1 cellular context compared by ENCODE assay signal in the genomic region with DNA sequence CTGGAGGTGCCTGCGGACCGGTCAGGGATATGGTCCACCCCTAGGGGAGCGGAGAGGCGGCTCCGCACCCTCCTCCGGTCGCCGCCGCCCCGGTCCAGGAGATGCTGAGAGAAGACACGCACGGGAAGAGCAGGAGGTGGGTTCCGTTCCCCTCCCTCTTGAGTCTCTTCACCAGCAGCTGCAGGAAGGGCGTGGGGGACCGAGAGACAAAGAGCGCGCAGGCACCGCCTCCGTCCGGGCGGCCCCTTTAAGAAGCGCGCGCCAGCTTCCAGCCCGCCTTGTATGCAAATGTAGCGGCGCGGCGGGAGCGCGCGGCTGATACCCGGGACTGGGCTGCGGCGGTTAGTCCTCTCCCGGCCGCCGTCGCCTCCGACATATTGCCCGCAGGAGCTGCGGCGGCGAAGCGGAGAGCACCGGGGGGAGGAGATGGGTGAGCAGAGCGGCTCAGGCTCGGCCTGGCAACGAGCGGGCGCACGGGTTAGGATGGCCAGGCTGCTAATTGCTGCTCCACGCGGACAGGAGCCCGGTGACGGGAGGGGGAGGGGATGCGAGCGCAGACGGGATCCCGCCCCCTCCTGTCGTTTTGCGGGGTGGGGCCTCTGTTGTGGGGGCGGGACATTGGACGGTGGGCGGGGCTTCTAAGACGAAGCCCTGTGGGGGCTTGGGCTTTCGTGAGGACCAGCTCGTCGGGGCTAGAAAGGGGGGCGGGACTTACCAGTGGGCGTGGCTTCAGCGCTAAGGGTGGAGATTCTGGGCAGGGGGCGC.
A peak's percentile ranks its signal among the peaks of the same experiment; 100 is the strongest.
TF ChIP-seq lines count a peak whose summit lies in the region.

A gene (plus strand): TSS at position 318 of the 765 bp plus-strand sequence. CDS start 109 bp downstream, at position 427.

TF ChIP-seq in HepG2, 621 proteins besides CTCF, POLR2A, EP300 and RAD21 (continued from another document and continues in another):
- peak; percentile 93; the same call in 1 of the 2 replicates for TF ChIP-seq ZNF333 (CRISPR knock-in tag; IDR thresholded peaks at IDR 0.05; ENCODE audit: borderline replicate concordance)
- TF ChIP-seq, protein P1, sequence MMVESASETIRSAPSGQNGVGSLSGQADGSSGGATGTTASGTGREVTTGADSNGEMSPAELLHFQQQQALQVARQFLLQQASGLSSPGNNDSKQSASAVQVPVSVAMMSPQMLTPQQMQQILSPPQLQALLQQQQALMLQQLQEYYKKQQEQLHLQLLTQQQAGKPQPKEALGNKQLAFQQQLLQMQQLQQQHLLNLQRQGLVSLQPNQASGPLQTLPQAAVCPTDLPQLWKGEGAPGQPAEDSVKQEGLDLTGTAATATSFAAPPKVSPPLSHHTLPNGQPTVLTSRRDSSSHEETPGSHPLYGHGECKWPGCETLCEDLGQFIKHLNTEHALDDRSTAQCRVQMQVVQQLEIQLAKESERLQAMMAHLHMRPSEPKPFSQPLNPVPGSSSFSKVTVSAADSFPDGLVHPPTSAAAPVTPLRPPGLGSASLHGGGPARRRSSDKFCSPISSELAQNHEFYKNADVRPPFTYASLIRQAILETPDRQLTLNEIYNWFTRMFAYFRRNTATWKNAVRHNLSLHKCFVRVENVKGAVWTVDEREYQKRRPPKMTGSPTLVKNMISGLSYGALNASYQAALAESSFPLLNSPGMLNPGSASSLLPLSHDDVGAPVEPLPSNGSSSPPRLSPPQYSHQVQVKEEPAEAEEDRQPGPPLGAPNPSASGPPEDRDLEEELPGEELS (CRISPR knock-in tag; IDR thresholded peaks at IDR 0.05): no peak
- TF ChIP-seq, protein P2, sequence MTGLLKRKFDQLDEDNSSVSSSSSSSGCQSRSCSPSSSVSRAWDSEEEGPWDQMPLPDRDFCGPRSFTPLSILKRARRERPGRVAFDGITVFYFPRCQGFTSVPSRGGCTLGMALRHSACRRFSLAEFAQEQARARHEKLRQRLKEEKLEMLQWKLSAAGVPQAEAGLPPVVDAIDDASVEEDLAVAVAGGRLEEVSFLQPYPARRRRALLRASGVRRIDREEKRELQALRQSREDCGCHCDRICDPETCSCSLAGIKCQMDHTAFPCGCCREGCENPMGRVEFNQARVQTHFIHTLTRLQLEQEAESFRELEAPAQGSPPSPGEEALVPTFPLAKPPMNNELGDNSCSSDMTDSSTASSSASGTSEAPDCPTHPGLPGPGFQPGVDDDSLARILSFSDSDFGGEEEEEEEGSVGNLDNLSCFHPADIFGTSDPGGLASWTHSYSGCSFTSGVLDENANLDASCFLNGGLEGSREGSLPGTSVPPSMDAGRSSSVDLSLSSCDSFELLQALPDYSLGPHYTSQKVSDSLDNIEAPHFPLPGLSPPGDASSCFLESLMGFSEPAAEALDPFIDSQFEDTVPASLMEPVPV (CRISPR knock-in tag; IDR thresholded peaks at IDR 0.05): peak; percentile 83
- TF ChIP-seq, protein P3, sequence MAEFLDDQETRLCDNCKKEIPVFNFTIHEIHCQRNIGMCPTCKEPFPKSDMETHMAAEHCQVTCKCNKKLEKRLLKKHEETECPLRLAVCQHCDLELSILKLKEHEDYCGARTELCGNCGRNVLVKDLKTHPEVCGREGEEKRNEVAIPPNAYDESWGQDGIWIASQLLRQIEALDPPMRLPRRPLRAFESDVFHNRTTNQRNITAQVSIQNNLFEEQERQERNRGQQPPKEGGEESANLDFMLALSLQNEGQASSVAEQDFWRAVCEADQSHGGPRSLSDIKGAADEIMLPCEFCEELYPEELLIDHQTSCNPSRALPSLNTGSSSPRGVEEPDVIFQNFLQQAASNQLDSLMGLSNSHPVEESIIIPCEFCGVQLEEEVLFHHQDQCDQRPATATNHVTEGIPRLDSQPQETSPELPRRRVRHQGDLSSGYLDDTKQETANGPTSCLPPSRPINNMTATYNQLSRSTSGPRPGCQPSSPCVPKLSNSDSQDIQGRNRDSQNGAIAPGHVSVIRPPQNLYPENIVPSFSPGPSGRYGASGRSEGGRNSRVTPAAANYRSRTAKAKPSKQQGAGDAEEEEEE (CRISPR knock-in tag; IDR thresholded peaks at IDR 0.05; ENCODE audit: borderline replicate concordance): no peak
- 0 out of 2 replicates have a peak, but pooled peaks have one; percentile 19 for TF ChIP-seq ZBTB7A (CRISPR knock-in tag; IDR thresholded peaks at IDR 0.05)
- no peak for TF ChIP-seq NONO (IDR thresholded peaks at IDR 0.05)
- peak; percentile 91 for TF ChIP-seq NONO (CRISPR knock-in tag; conservative IDR thresholded peaks at IDR 0.05)
- TF ChIP-seq FOXK1 (CRISPR knock-in tag; IDR thresholded peaks at IDR 0.05; ENCODE audit: borderline replicate concordance, low read depth): peak; percentile 32; the same call in 1 of the 2 replicates
- no peak for TF ChIP-seq CREM (IDR thresholded peaks at IDR 0.05)
- TF ChIP-seq CREM (CRISPR knock-in tag; IDR thresholded peaks at IDR 0.05): no peak
- no peak for TF ChIP-seq MZF1 (CRISPR knock-in tag; IDR thresholded peaks at IDR 0.05; ENCODE audit: borderline replicate concordance)
- TF ChIP-seq, protein P4, sequence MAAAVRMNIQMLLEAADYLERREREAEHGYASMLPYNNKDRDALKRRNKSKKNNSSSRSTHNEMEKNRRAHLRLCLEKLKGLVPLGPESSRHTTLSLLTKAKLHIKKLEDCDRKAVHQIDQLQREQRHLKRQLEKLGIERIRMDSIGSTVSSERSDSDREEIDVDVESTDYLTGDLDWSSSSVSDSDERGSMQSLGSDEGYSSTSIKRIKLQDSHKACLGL (CRISPR knock-in tag; IDR thresholded peaks at IDR 0.05): peak; percentile 71
- TF ChIP-seq HES4 (CRISPR knock-in tag; IDR thresholded peaks at IDR 0.05; ENCODE audit: borderline replicate concordance): no peak
- TF ChIP-seq, protein P5, sequence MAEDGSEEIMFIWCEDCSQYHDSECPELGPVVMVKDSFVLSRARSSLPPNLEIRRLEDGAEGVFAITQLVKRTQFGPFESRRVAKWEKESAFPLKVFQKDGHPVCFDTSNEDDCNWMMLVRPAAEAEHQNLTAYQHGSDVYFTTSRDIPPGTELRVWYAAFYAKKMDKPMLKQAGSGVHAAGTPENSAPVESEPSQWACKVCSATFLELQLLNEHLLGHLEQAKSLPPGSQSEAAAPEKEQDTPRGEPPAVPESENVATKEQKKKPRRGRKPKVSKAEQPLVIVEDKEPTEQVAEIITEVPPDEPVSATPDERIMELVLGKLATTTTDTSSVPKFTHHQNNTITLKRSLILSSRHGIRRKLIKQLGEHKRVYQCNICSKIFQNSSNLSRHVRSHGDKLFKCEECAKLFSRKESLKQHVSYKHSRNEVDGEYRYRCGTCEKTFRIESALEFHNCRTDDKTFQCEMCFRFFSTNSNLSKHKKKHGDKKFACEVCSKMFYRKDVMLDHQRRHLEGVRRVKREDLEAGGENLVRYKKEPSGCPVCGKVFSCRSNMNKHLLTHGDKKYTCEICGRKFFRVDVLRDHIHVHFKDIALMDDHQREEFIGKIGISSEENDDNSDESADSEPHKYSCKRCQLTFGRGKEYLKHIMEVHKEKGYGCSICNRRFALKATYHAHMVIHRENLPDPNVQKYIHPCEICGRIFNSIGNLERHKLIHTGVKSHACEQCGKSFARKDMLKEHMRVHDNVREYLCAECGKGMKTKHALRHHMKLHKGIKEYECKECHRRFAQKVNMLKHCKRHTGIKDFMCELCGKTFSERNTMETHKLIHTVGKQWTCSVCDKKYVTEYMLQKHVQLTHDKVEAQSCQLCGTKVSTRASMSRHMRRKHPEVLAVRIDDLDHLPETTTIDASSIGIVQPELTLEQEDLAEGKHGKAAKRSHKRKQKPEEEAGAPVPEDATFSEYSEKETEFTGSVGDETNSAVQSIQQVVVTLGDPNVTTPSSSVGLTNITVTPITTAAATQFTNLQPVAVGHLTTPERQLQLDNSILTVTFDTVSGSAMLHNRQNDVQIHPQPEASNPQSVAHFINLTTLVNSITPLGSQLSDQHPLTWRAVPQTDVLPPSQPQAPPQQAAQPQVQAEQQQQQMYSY (CRISPR knock-in tag; IDR thresholded peaks at IDR 0.05): 0 out of 2 replicates have a peak, but pooled peaks have one; percentile 32
- TF ChIP-seq ZBTB3 (CRISPR knock-in tag; IDR thresholded peaks at IDR 0.05; ENCODE audit: borderline replicate concordance, low read depth): 0 out of 2 replicates have a peak, but pooled peaks have one; percentile 33
- TF ChIP-seq ZNF225 (CRISPR knock-in tag; IDR thresholded peaks at IDR 0.05): no peak
- no peak for TF ChIP-seq ZNF615 (CRISPR knock-in tag; IDR thresholded peaks at IDR 0.05; ENCODE audit: borderline replicate concordance)
- TF ChIP-seq, protein P6, sequence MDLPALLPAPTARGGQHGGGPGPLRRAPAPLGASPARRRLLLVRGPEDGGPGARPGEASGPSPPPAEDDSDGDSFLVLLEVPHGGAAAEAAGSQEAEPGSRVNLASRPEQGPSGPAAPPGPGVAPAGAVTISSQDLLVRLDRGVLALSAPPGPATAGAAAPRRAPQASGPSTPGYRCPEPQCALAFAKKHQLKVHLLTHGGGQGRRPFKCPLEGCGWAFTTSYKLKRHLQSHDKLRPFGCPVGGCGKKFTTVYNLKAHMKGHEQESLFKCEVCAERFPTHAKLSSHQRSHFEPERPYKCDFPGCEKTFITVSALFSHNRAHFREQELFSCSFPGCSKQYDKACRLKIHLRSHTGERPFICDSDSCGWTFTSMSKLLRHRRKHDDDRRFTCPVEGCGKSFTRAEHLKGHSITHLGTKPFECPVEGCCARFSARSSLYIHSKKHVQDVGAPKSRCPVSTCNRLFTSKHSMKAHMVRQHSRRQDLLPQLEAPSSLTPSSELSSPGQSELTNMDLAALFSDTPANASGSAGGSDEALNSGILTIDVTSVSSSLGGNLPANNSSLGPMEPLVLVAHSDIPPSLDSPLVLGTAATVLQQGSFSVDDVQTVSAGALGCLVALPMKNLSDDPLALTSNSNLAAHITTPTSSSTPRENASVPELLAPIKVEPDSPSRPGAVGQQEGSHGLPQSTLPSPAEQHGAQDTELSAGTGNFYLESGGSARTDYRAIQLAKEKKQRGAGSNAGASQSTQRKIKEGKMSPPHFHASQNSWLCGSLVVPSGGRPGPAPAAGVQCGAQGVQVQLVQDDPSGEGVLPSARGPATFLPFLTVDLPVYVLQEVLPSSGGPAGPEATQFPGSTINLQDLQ (CRISPR knock-in tag; IDR thresholded peaks at IDR 0.05): no peak
- peak; percentile 70; the same call in 1 of the 2 replicates for TF ChIP-seq ZNF709 (CRISPR knock-in tag; IDR thresholded peaks at IDR 0.05)
- no peak for TF ChIP-seq SMARCE1 (IDR thresholded peaks at IDR 0.05; ENCODE audit: borderline replicate concordance)
- no peak for TF ChIP-seq SMAD1 (CRISPR knock-in tag; IDR thresholded peaks at IDR 0.05; ENCODE audit: borderline replicate concordance, low read depth)
- no peak for TF ChIP-seq ZNF484 (CRISPR knock-in tag; IDR thresholded peaks at IDR 0.05; ENCODE audit: borderline replicate concordance, low read depth)
- TF ChIP-seq MED8 (CRISPR knock-in tag; IDR thresholded peaks at IDR 0.05; ENCODE audit: insufficient replicate concordance): peak; percentile 59
- no peak for TF ChIP-seq GPN1 (CRISPR knock-in tag; IDR thresholded peaks at IDR 0.05; ENCODE audit: borderline replicate concordance)
- TF ChIP-seq ZNF224 (CRISPR knock-in tag; IDR thresholded peaks at IDR 0.05): no peak
- no peak for TF ChIP-seq NFE2L2 (IDR thresholded peaks at IDR 0.05; ENCODE audit: low read length)
- TF ChIP-seq ZNF547 (CRISPR knock-in tag; IDR thresholded peaks at IDR 0.05): peak; percentile 93
- 0 out of 2 replicates have a peak, but pooled peaks have one; percentile 15 for TF ChIP-seq ZNF101 (CRISPR knock-in tag; IDR thresholded peaks at IDR 0.05; ENCODE audit: borderline replicate concordance, low read depth)
- TF ChIP-seq, protein P7, sequence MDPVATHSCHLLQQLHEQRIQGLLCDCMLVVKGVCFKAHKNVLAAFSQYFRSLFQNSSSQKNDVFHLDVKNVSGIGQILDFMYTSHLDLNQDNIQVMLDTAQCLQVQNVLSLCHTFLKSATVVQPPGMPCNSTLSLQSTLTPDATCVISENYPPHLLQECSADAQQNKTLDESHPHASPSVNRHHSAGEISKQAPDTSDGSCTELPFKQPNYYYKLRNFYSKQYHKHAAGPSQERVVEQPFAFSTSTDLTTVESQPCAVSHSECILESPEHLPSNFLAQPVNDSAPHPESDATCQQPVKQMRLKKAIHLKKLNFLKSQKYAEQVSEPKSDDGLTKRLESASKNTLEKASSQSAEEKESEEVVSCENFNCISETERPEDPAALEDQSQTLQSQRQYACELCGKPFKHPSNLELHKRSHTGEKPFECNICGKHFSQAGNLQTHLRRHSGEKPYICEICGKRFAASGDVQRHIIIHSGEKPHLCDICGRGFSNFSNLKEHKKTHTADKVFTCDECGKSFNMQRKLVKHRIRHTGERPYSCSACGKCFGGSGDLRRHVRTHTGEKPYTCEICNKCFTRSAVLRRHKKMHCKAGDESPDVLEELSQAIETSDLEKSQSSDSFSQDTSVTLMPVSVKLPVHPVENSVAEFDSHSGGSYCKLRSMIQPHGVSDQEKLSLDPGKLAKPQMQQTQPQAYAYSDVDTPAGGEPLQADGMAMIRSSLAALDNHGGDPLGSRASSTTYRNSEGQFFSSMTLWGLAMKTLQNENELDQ (CRISPR knock-in tag; IDR thresholded peaks at IDR 0.05; ENCODE audit: borderline replicate concordance): no peak
- TF ChIP-seq DMAP1 (CRISPR knock-in tag; IDR thresholded peaks at IDR 0.05): peak; percentile 67
- TF ChIP-seq, protein P8, sequence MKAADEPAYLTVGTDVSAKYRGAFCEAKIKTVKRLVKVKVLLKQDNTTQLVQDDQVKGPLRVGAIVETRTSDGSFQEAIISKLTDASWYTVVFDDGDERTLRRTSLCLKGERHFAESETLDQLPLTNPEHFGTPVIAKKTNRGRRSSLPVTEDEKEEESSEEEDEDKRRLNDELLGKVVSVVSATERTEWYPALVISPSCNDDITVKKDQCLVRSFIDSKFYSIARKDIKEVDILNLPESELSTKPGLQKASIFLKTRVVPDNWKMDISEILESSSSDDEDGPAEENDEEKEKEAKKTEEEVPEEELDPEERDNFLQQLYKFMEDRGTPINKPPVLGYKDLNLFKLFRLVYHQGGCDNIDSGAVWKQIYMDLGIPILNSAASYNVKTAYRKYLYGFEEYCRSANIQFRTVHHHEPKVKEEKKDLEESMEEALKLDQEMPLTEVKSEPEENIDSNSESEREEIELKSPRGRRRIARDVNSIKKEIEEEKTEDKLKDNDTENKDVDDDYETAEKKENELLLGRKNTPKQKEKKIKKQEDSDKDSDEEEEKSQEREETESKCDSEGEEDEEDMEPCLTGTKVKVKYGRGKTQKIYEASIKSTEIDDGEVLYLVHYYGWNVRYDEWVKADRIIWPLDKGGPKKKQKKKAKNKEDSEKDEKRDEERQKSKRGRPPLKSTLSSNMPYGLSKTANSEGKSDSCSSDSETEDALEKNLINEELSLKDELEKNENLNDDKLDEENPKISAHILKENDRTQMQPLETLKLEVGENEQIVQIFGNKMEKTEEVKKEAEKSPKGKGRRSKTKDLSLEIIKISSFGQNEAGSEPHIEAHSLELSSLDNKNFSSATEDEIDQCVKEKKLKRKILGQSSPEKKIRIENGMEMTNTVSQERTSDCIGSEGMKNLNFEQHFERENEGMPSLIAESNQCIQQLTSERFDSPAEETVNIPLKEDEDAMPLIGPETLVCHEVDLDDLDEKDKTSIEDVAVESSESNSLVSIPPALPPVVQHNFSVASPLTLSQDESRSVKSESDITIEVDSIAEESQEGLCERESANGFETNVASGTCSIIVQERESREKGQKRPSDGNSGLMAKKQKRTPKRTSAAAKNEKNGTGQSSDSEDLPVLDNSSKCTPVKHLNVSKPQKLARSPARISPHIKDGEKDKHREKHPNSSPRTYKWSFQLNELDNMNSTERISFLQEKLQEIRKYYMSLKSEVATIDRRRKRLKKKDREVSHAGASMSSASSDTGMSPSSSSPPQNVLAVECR (CRISPR knock-in tag; IDR thresholded peaks at IDR 0.05; ENCODE audit: borderline replicate concordance): peak; percentile 92
- no peak; the same call in 1 of the 2 replicates for TF ChIP-seq ZFP41 (CRISPR knock-in tag; IDR thresholded peaks at IDR 0.05; ENCODE audit: borderline replicate concordance)
- TF ChIP-seq SPEN (CRISPR knock-in tag; IDR thresholded peaks at IDR 0.05; ENCODE audit: low read depth): peak; percentile 71; the same call in 1 of the 2 replicates
